Comparison of ENCODE assay signal across 24 cellular contexts in the genomic region with DNA sequence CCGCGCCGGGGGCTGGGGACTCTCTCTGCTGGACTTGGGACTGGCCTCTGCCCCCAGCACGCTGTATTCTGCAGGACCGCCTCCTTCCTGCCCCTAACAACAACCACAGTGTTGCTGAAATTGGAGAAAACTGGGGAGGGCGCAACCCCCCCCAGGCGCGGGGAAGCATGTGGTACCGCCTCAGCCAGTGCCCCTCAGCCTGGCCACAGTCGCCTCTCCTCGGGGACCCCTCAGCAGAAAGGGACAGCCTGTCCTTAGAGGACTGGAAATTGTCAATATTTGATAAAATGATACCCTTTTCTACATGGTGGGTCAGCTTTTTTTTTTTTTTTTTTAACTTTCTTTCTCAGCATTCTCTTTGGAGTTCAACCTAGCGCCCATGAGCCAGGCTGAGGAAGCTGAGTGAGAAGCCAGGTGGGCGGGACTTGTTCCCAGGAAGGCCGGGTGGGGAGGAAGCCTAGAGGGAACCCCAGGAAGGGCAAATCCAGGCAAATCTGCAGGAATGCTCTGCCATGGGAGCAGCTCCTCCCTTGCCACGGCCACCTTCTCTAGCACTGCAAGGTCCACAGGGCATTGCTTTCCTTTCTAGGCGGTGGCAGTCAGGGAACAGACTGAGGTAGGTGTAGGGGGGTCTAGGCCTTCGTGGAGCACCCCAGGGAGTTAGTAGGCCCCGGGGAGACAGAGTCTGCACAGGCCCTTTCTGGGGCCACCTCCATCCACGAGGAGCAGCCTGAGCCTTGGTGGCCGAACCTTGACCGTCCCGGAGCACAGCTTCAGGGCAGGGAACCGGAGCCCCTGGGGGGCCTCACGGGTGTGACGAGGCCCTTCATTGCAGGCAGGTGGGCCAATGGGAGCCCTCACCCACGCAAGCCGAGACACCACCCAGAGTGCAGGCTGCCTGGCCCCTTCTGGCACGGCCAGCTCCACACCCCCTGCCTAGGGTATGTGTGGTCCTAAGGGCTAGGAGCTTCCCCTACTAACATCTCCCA. TPM values are rescaled to one million over a fixed set of nuclear protein-coding genes. Genes with fewer than 3 reads are reported as not detected.
A peak's percentile ranks its signal among the peaks of the same experiment; 100 is the strongest.
DNase-seq lines count a peak whose midpoint lies in the region; ATAC-seq, FAIRE-seq and TF ChIP-seq lines count a peak whose summit lies in the region.
"Had no signal": no experiment of that assay in that cellular context is flagged by ENCODE, and none has a peak within 500 bp of the region (broad histone marks: within the 10 kb centered on the region; RNA-seq: fewer than 3 reads in every experiment).

No MANE protein-coding gene starts in this region.

- 37% methylated on average over 12 of the region's 28 CpGs for WGBS in HepG2 (ENCODE audit: low lambda C conversion rate)
- 57% methylated on average over 3 of the region's 28 CpGs for WGBS in right lobe of liver (ENCODE audit: insufficient coverage, low coverage, low lambda C conversion rate, missing lambda C conversion rate)

- TF ChIP-seq POLR2A in HepG2 (IDR thresholded peaks at IDR 0.05; ENCODE audit: insufficient read depth in 1 of 2, low read depth in 2 of 2, low read length in 2 of 2) (peak in 1 of 2 experiments; percentile 38; a peak in 1 of 4 replicates), right lobe of liver (IDR thresholded peaks at IDR 0.05) (no peak)

- CTCF ChIA-PET in HepG2 (lab: Yijun Ruan, JAX; ENCODE audit: low intra/inter-chr PET ratio, low total read pairs): no interaction called here

- DNase-seq in HepG2 (ENCODE audit: low spot score) (peak; percentile 27), right lobe of liver (no peak), endothelial cell (ENCODE audit: low spot score) (peak; percentile 11), neural crest cell (ENCODE audit: low read depth, low spot score) (no peak), OCI-M1 (lab: John Stamatoyannopoulos, UW) (no peak), NCI-H2171 (lab: John Stamatoyannopoulos, UW) (no peak)
- DNase-seq: AML-193, C1 segment of cervical spinal cord, IMR-90, NCI-H1105, NCI-H2081, NCI-H446 treated with DMSO at 0.1 percent for 48 hours, NCI-H526 treated with DMSO at 0.1 percent for 48 hours, SHP77, SW 1271 had no signal

- H2AFZ ChIP-seq in HepG2 (ENCODE audit: low read length): no peak overlapping the region

- H3K27me3 ChIP-seq in HepG2 (ENCODE audit: control insufficient read depth in 1 of 2, insufficient read depth in 2 of 2, low read length in 2 of 2): no peaks in the 10 kb centered on the region
- H3K27me3 ChIP-seq in right lobe of liver: no peaks in the 10 kb centered on the region

- peaks cover 9% of the 10 kb centered on the region for H3K27me3 Mint-ChIP-seq in endothelial cell (ENCODE audit: unreplicated experiment)
- no peaks in the 10 kb centered on the region for H3K27me3 Mint-ChIP-seq in neural crest cell (ENCODE audit: low read depth)

- no peaks in the 10 kb centered on the region for H3K9me3 ChIP-seq in HepG2 (ENCODE audit: low read length)
- H3K9me3 ChIP-seq in right lobe of liver: no peaks in the 10 kb centered on the region

- FAIRE-seq in HepG2 (lab: Jason Lieb, UNC): peak; percentile 36
- FAIRE-seq: G401.6, GM18507, H54, HTR-8/SVneo had no signal

- peaks cover 35% of the 10 kb centered on the region for H3K4me1 ChIP-seq in HepG2 (ENCODE audit: insufficient read depth, low read length)
- peaks cover 0 to 8% (median 0%) of the 10 kb centered on the region in 4 donors for H3K4me1 ChIP-seq in right lobe of liver

- H3K4me1 Mint-ChIP-seq in endothelial cell (ENCODE audit: unreplicated experiment) (no peaks in the 10 kb centered on the region), neural crest cell (peaks cover 9% of the 10 kb centered on the region)

- H3K4me3 Mint-ChIP-seq in endothelial cell (ENCODE audit: unreplicated experiment) (no peak overlapping the region), neural crest cell (peak overlapping the region; percentile 34)
- H3K4me3 Mint-ChIP-seq: CD8-positive, alpha-beta T cell had no signal

- no peaks in the 10 kb centered on the region for H3K79me2 ChIP-seq in HepG2 (ENCODE audit: insufficient read depth, low read length)

- peaks cover 4% of the 10 kb centered on the region for H3K36me3 Mint-ChIP-seq in endothelial cell (ENCODE audit: low read depth, unreplicated experiment)
- H3K36me3 Mint-ChIP-seq in neural crest cell (ENCODE audit: low read depth): no peaks in the 10 kb centered on the region

- POLR2A ChIA-PET in HepG2 (lab: Yijun Ruan, JAX): interaction anchor here (0.7 to 1.1 kb wide), 4 partner anchors 31 to 887 kb away, joined by 3 to 11 read pairs (median 3); no protein-coding TSS in a partner anchor

- no TSS peak for BruUV-seq in HepG2 (replicated peaks; lab: Mats Ljungman, UMichigan)

- peak overlapping the region in 1 of 3 experiments; percentile 43; a peak in 1 of 6 replicates for H3K4me3 ChIP-seq in HepG2 (replicated peaks in 1 of 3; ENCODE audit: insufficient read depth in 1 of 3, low read depth in 2 of 3, low read length in 3 of 3)
- H3K4me3 ChIP-seq in right lobe of liver: no peak overlapping the region

- no peaks in the 10 kb centered on the region for H4K20me1 ChIP-seq in HepG2 (ENCODE audit: insufficient read depth, low read length)

- intact Hi-C loops in HepG2 (cut with micrococcal nuclease; ENCODE audit: unreplicated experiment) (no loop called here), right lobe of liver (cut with DNase I) (no loop called here)

- H3K9me3 Mint-ChIP-seq in endothelial cell (ENCODE audit: unreplicated experiment): no peaks in the 10 kb centered on the region
- no peaks in the 10 kb centered on the region for H3K9me3 Mint-ChIP-seq in neural crest cell
- H3K9me3 Mint-ChIP-seq: CD8-positive, alpha-beta T cell had no signal

- H3K36me3 ChIP-seq in HepG2 (replicated peaks in 1 of 2; ENCODE audit: control insufficient read depth in 1 of 2, insufficient read depth in 2 of 2, low read length in 2 of 2) (peaks cover 8 to 31% of the 10 kb centered on the region in 2 experiments), right lobe of liver (peaks cover 0 to 20% (median under 1%) of the 10 kb centered on the region in 4 donors)

- H3K27ac Mint-ChIP-seq in endothelial cell (ENCODE audit: unreplicated experiment) (no peak overlapping the region), neural crest cell (ENCODE audit: unreplicated experiment) (no peak overlapping the region)
- H3K27ac Mint-ChIP-seq: CD8-positive, alpha-beta T cell had no signal

- H3K9ac ChIP-seq in HepG2 (ENCODE audit: insufficient read depth, low read depth, low read length): peak overlapping the region; percentile 49

- peak overlapping the region; percentile 62 for H3K4me2 ChIP-seq in HepG2 (ENCODE audit: low read depth, low read length)

- TF ChIP-seq RAD21 in HepG2 (CRISPR knock-in tag; IDR thresholded peaks at IDR 0.05): no peak

- 0 out of 2 replicates have a peak, but pooled peaks have one; percentile 23 for TF ChIP-seq CTCF in HepG2 (CRISPR knock-in tag; IDR thresholded peaks at IDR 0.05)
- no peak for TF ChIP-seq CTCF in right lobe of liver (IDR thresholded peaks at IDR 0.05)
- TF ChIP-seq CTCF in endothelial cell (IDR thresholded peaks at IDR 0.05; ENCODE audit: unreplicated experiment): no peak
- no peak for TF ChIP-seq CTCF in neural crest cell (conservative IDR thresholded peaks at IDR 0.05)

- TF ChIP-seq EP300 in HepG2 (IDR thresholded peaks at IDR 0.05; ENCODE audit: low read depth in 2 of 2, low read length in 2 of 2) (peak in 1 of 2 experiments; percentile 14; a peak in 1 of 4 replicates), HepG2 (CRISPR knock-in tag; IDR thresholded peaks at IDR 0.05; ENCODE audit: borderline replicate concordance) (no peak)

- in situ Hi-C loops in HepG2 (cut with HindIII; ENCODE audit: extremely low pct_ligation_motif_present, low pct_unique_long_range_greater_than_20kb): no loop called here

- peak; percentile 50 for ATAC-seq in HepG2
- no peak for ATAC-seq in right lobe of liver
- no peak for ATAC-seq in HG03520 (IDR thresholded peaks at IDR 0.05; ENCODE audit: unreplicated experiment)
- ATAC-seq: CD8-positive, alpha-beta T cell had no signal

- H3K27ac ChIP-seq in HepG2 (ENCODE audit: extremely low read length, insufficient read depth, low read length) (peak overlapping the region; percentile 69), right lobe of liver (no peak overlapping the region)

RNA-seq across cellular contexts. Expression of a gene that starts 18.4 kb away (rescaled TPM):
- not detected in 2 replicates for total RNA-seq in HepG2 (2016; rRNA removed; fragmentation: Illumina TruSeq; extraction: Trizol)
- total RNA-seq in HepG2 (2016; cell fraction: cytosol; rRNA removed; fragmentation: Illumina TruSeq; extraction: Trizol; ENCODE audit: low read depth): not detected in 2 replicates
- not detected in 2 replicates for total RNA-seq in HepG2 (2016; cell fraction: insoluble cytoplasmic fraction; rRNA removed; fragmentation: Illumina TruSeq; extraction: Trizol)
- total RNA-seq in HepG2 (2016; cell fraction: membrane; rRNA removed; fragmentation: Illumina TruSeq; extraction: Trizol): not detected in 2 replicates
- not detected in 2 replicates for total RNA-seq in HepG2 (2016; cell fraction: nucleus; rRNA removed; fragmentation: Illumina TruSeq; extraction: Trizol)
- not detected in 2 replicates for polyA plus RNA-seq in HepG2 (2011; rRNA removed)
- not detected in 2 replicates for polyA plus RNA-seq in HepG2 (2011; cell fraction: cytosol; rRNA removed)
- not detected in 2 replicates for polyA plus RNA-seq in HepG2 (2011; cell fraction: nucleus; rRNA removed)
- 0.23 TPM in 1 of 2 replicates, not detected in the other for polyA plus RNA-seq in HepG2 (2012)
- polyA plus RNA-seq in HepG2 (2016; cell fraction: cytosol; fragmentation: Illumina TruSeq; extraction: Trizol; ENCODE audit: low read depth): not detected in 2 replicates
- polyA plus RNA-seq in HepG2 (2016; cell fraction: insoluble cytoplasmic fraction; fragmentation: Illumina TruSeq; extraction: Trizol; ENCODE audit: low read depth): not detected in 2 replicates
- polyA plus RNA-seq in HepG2 (2016; cell fraction: membrane; fragmentation: Illumina TruSeq; extraction: Trizol; ENCODE audit: low read depth): not detected in 2 replicates
- polyA plus RNA-seq in HepG2 (2016; cell fraction: nucleus; fragmentation: Illumina TruSeq; extraction: Trizol; ENCODE audit: insufficient read depth, low read depth): not detected in 2 replicates
- polyA minus RNA-seq in HepG2 (2011; rRNA and poly(A)+ RNA removed; ENCODE audit: low replicate concordance): not detected in 2 replicates
- not detected in 2 replicates for polyA minus RNA-seq in HepG2 (2011; cell fraction: cytosol; rRNA and poly(A)+ RNA removed)
- not detected in 2 replicates for polyA minus RNA-seq in HepG2 (2011; cell fraction: nucleus; rRNA and poly(A)+ RNA removed)
- not detected for total RNA-seq in right lobe of liver
- not detected for total RNA-seq in endothelial cell (ENCODE audit: unreplicated experiment)
- total RNA-seq in neural crest cell: not detected in 2 replicates
- total RNA-seq: A172; CD8-positive, alpha-beta T cell; Daoy; IMR-90 had no signal
- polyA plus RNA-seq: AG04450, IMR-90 had no signal

RNA-seq across cellular contexts. Expression of a gene that starts 38.7 kb away (rescaled TPM):
- total RNA-seq in HepG2 (2016; rRNA removed; fragmentation: Illumina TruSeq; extraction: Trizol): 55.8 and 56.3 TPM in 2 replicates
- total RNA-seq in HepG2 (2016; cell fraction: cytosol; rRNA removed; fragmentation: Illumina TruSeq; extraction: Trizol; ENCODE audit: low read depth): 360 and 516 TPM in 2 replicates
- 54.3 and 58.0 TPM in 2 replicates for total RNA-seq in HepG2 (2016; cell fraction: insoluble cytoplasmic fraction; rRNA removed; fragmentation: Illumina TruSeq; extraction: Trizol)
- total RNA-seq in HepG2 (2016; cell fraction: membrane; rRNA removed; fragmentation: Illumina TruSeq; extraction: Trizol): 94.8 and 147 TPM in 2 replicates
- total RNA-seq in HepG2 (2016; cell fraction: nucleus; rRNA removed; fragmentation: Illumina TruSeq; extraction: Trizol): 35.3 and 45.5 TPM in 2 replicates
- 12.4 and 22.2 TPM in 2 replicates for polyA plus RNA-seq in HepG2 (2011; rRNA removed)
- 15.0 and 35.9 TPM in 2 replicates for polyA plus RNA-seq in HepG2 (2011; cell fraction: cytosol; rRNA removed)
- 20.1 and 21.5 TPM in 2 replicates for polyA plus RNA-seq in HepG2 (2011; cell fraction: nucleus; rRNA removed)
- polyA plus RNA-seq in HepG2 (2012): 18.7 and 18.9 TPM in 2 replicates
- 172 and 230 TPM in 2 replicates for polyA plus RNA-seq in HepG2 (2016; cell fraction: cytosol; fragmentation: Illumina TruSeq; extraction: Trizol; ENCODE audit: low read depth)
- polyA plus RNA-seq in HepG2 (2016; cell fraction: insoluble cytoplasmic fraction; fragmentation: Illumina TruSeq; extraction: Trizol; ENCODE audit: low read depth): 45.5 and 47.9 TPM in 2 replicates
- 82.1 and 104 TPM in 2 replicates for polyA plus RNA-seq in HepG2 (2016; cell fraction: membrane; fragmentation: Illumina TruSeq; extraction: Trizol; ENCODE audit: low read depth)
- 32.0 and 32.8 TPM in 2 replicates for polyA plus RNA-seq in HepG2 (2016; cell fraction: nucleus; fragmentation: Illumina TruSeq; extraction: Trizol; ENCODE audit: insufficient read depth, low read depth)
- polyA minus RNA-seq in HepG2 (2011; rRNA and poly(A)+ RNA removed; ENCODE audit: low replicate concordance): 29.5 TPM in 1 of 2 replicates, not detected in the other
- polyA minus RNA-seq in HepG2 (2011; cell fraction: cytosol; rRNA and poly(A)+ RNA removed): 18.6 and 19.1 TPM in 2 replicates
- 17.1 and 18.4 TPM in 2 replicates for polyA minus RNA-seq in HepG2 (2011; cell fraction: nucleus; rRNA and poly(A)+ RNA removed)
- 1 to 10 TPM; 2.6 to 8.7 (median 4.6) TPM for total RNA-seq in right lobe of liver
- 2.1 TPM for total RNA-seq in endothelial cell (ENCODE audit: unreplicated experiment)
- total RNA-seq in neural crest cell: 3.8 and 4.7 TPM in 2 replicates
- total RNA-seq: A172, Daoy had no signal

Comparison
In these comparisons a context has a peak if more than half of its experiments do, and no peak if none do; other contexts are left out.
1. DNase-seq: peak in HepG2 (single experiment) and endothelial cell (single experiment); none in right lobe of liver (0 of 3), neural crest cell (single experiment), OCI-M1 (single experiment) and NCI-H2171 (single experiment).